Comparison of ENCODE assay signal across 9 cellular contexts in the genomic region with DNA sequence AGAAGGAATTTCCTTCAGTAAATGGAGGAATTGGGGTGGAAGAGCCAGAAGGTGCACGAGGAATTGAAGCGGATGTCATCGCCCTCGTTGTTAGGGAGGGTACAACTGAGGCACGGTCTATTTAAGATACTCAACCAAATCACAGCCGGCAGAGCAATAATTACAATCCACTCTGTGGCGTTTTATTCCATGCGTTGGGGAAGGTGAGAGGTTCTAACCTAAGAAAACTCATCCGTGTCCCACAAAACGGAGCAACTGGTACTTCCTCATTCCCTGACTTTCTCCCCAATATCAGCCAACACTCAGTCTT. TPM values are rescaled to one million over a fixed set of nuclear protein-coding genes. Genes with fewer than 3 reads are reported as not detected.
A peak's percentile ranks its signal among the peaks of the same experiment; 100 is the strongest.
DNase-seq lines count a peak whose midpoint lies in the region; ATAC-seq and TF ChIP-seq lines count a peak whose summit lies in the region.
"Had no signal": no experiment of that assay in that cellular context is flagged by ENCODE, and none has a peak within 500 bp of the region (broad histone marks: within the 10 kb centered on the region; RNA-seq: fewer than 3 reads in every experiment).

No MANE protein-coding gene starts in this region.

- CTCF ChIA-PET in RWPE1 (lab: Yijun Ruan, JAX): interaction anchor here (0.6 to 1.8 kb wide), 7 partner anchors 10 to 276 kb away, joined by 3 to 6 read pairs (median 3); no protein-coding TSS in a partner anchor

- H3K4me1 ChIP-seq in DOHH2 (ENCODE audit: control insufficient read depth, low read length) (peaks cover 20% of the 10 kb centered on the region), esophagus muscularis mucosa (peaks cover 8 to 31% (median 26%) of the 10 kb centered on the region in 4 donors)

- peaks cover 14% of the 10 kb centered on the region for H3K27me3 Mint-ChIP-seq in progenitor cell of endocrine pancreas

- WGBS in esophagus muscularis mucosa: 47% methylated on average over 10 of the region's 10 CpGs

- POLR2A ChIA-PET in RWPE1 (lab: Yijun Ruan, JAX; ENCODE audit: low non-redundant PET): interaction anchor here (0.6 kb wide), 1 partner anchor 273 kb away, joined by 11 read pairs; no protein-coding TSS in a partner anchor

- peaks cover 8% of the 10 kb centered on the region for H4K20me1 ChIP-seq in DOHH2 (ENCODE audit: control insufficient read depth, insufficient read depth, low read depth, low read length)

- H3K9me3 Mint-ChIP-seq in progenitor cell of endocrine pancreas (ENCODE audit: low read depth): peaks cover 17% of the 10 kb centered on the region

- peaks cover 24% of the 10 kb centered on the region for H3K79me2 ChIP-seq in DOHH2 (ENCODE audit: control insufficient read depth, low read length)

- peaks cover 10% of the 10 kb centered on the region for H3K36me3 Mint-ChIP-seq in progenitor cell of endocrine pancreas (ENCODE audit: insufficient read depth)

- TF ChIP-seq CTCF in DOHH2 (IDR thresholded peaks at IDR 0.05; ENCODE audit: low read depth, low read length, poor library complexity, severe bottlenecking) (no peak), RWPE1 (conservative IDR thresholded peaks at IDR 0.05; ENCODE audit: low read depth) (no peak), esophagus muscularis mucosa (IDR thresholded peaks at IDR 0.05) (no peak), progenitor cell of endocrine pancreas (IDR thresholded peaks at IDR 0.05; ENCODE audit: unreplicated experiment) (no peak)

- TF ChIP-seq EP300 in esophagus muscularis mucosa (IDR thresholded peaks at IDR 0.05): no peak

- no peaks in the 10 kb centered on the region for H3K9me2 ChIP-seq in DOHH2 (replicated peaks; ENCODE audit: control insufficient read depth, low read length)

- H3K27me3 ChIP-seq in DOHH2 (ENCODE audit: control insufficient read depth, low read length): peaks cover 32% of the 10 kb centered on the region
- H3K27me3 ChIP-seq in esophagus muscularis mucosa: no peaks in the 10 kb centered on the region

- H3K4me3 ChIP-seq in DOHH2 (ENCODE audit: low read length): peak overlapping the region; percentile 76
- peak overlapping the region; percentile 79 to 94 (median 86) for H3K4me3 ChIP-seq in esophagus muscularis mucosa

- no peaks in the 10 kb centered on the region for H3F3A ChIP-seq in DOHH2 (ENCODE audit: control insufficient read depth, insufficient read depth)

- TF ChIP-seq POLR2A in esophagus muscularis mucosa (IDR thresholded peaks at IDR 0.05; ENCODE audit: low read depth): no peak

- peak overlapping the region; percentile 70 for H3K4me2 ChIP-seq in DOHH2 (ENCODE audit: low read length)

- no peak overlapping the region for H3K27ac ChIP-seq in DOHH2 (ENCODE audit: low read depth, low read length)
- H3K27ac ChIP-seq in RWPE1: peak overlapping the region; percentile 97
- H3K27ac ChIP-seq in esophagus muscularis mucosa (replicated peaks in 1 of 4): peak overlapping the region; percentile 75 to 96 (median 92)

- H3K27ac Mint-ChIP-seq in progenitor cell of endocrine pancreas: peak overlapping the region; percentile 57

- peak overlapping the region; percentile 74 for H3K4me3 Mint-ChIP-seq in progenitor cell of endocrine pancreas (ENCODE audit: low read depth)

- DNase-seq in RWPE1 (ENCODE audit: low spot score) (no peak), esophagus muscularis mucosa (ENCODE audit: extremely low spot score) (no peak), progenitor cell of endocrine pancreas (ENCODE audit: low spot score, unreplicated experiment) (no peak)
- no peak for DNase-seq in effector CD8-positive, alpha-beta T cell (lab: John Stamatoyannopoulos, UW)

- H3K9me3 ChIP-seq in DOHH2 (ENCODE audit: control insufficient read depth, insufficient read depth, low read length) (no peaks in the 10 kb centered on the region), esophagus muscularis mucosa (no peaks in the 10 kb centered on the region)

- intact Hi-C loops in esophagus muscularis mucosa (cut with DNase I): loop anchor here (10.0 kb wide), 1 partner anchor 122 kb away; no protein-coding TSS in a partner anchor

- H3K4me1 Mint-ChIP-seq in progenitor cell of endocrine pancreas (ENCODE audit: low read depth): peaks cover 43% of the 10 kb centered on the region

- ATAC-seq in HG03378 (IDR thresholded peaks at IDR 0.05; ENCODE audit: unreplicated experiment): no peak
- ATAC-seq in HG03342 (IDR thresholded peaks at IDR 0.05; ENCODE audit: unreplicated experiment): no peak
- ATAC-seq in GM18502 (IDR thresholded peaks at IDR 0.05; ENCODE audit: poor library complexity, unreplicated experiment): no peak

- H3K36me3 ChIP-seq in DOHH2 (ENCODE audit: control insufficient read depth, low read length): peaks cover 18% of the 10 kb centered on the region
- H3K36me3 ChIP-seq in esophagus muscularis mucosa: peaks cover 0 to 10% (median 0%) of the 10 kb centered on the region in 4 donors

RNA-seq across cellular contexts. Expression of gene RRBP1, which starts 0.8 kb away (rescaled TPM):
- 10 to 100 TPM; 61.5 to 86.6 (median 65.4) TPM for total RNA-seq in esophagus muscularis mucosa
- total RNA-seq in progenitor cell of endocrine pancreas: 222 and 242 TPM in 2 replicates

RNA-seq across cellular contexts. Expression of gene BANF2, which starts 16.9 kb away (rescaled TPM):
- total RNA-seq in esophagus muscularis mucosa (not detected), progenitor cell of endocrine pancreas (not detected in 2 replicates)
- total RNA-seq: pulmonary artery endothelial cell had no signal
